8 cellular contexts compared by ENCODE assay signal in the genomic region with DNA sequence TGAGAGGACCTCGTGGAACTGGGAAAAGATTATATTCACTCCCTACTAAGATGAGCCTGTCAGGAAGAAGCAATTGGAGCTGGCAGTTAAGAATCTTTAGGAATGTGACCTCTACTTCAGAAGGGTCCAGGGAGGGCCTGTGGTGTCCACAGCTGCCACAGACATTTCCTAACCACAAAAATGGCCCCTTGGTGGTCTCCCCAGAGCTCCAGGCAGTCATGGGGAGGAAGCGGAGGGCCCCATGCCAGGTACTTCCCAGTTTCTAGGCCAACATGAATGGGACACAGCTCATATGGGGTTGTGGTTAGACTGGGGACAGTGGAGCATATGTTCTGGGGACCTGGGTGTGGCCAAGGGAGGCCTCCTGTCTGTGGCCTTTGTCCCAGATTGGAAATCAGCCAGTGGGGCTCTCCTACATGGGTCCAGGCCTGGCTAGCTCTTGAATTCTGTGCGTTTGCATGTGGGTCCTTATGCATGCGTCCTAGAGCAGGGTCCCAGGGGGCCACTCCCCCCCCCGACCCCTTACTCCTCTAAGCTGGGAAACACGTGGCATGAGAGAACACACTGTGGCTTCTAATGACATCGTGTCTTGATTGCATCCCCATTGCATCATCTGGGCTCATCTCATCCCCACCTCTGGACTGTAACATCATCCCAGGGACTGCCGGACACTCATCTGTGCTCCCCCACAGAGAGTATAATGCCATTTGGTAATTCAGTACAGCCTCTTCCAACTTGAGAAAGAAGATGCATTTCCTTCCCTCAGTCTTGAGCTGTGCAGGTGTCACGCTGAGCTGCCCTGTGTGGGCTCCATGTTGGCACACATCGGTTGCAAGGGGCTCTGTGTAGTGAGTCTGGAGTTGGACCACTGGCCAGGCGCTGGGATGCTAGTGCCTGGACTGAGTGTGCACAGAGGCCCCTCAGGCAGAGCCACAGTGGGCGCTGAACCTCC. TPM values are rescaled to one million over a fixed set of nuclear protein-coding genes. Genes with fewer than 3 reads are reported as not detected.
DNase-seq lines count a peak whose midpoint lies in the region; ATAC-seq and TF ChIP-seq lines count a peak whose summit lies in the region.

No MANE protein-coding gene starts in this region.

- peaks cover 7% of the 10 kb centered on the region for H3K36me3 Mint-ChIP-seq in chondrocyte (ENCODE audit: low read depth)

- H3K27me3 Mint-ChIP-seq in chondrocyte (ENCODE audit: low read depth): no peaks in the 10 kb centered on the region

- peak overlapping the region; percentile 98 for H3K27ac Mint-ChIP-seq in chondrocyte (ENCODE audit: unreplicated experiment)

- H3K9me3 Mint-ChIP-seq in chondrocyte (ENCODE audit: low read depth): no peaks in the 10 kb centered on the region

- peaks cover 59% of the 10 kb centered on the region for H3K4me1 Mint-ChIP-seq in chondrocyte (ENCODE audit: low read depth)

- DNase-seq in NCI-H460 (ENCODE audit: extremely low read depth, low read depth): peak; percentile 74
- peak; percentile 58 for DNase-seq in chondrocyte (ENCODE audit: low spot score)
- peak; percentile 50 for DNase-seq in sciatic nerve (ENCODE audit: low spot score)
- DNase-seq in effector CD4-positive, alpha-beta T cell: no peak
- no peak for DNase-seq in NCI-H82 (lab: John Stamatoyannopoulos, UW)

- intact Hi-C loops in sciatic nerve (cut with DNase I): no loop called here

- ATAC-seq in GM19023 (IDR thresholded peaks at IDR 0.05; ENCODE audit: unreplicated experiment) (peak; percentile 27), sciatic nerve (no peak), HG02885 (IDR thresholded peaks at IDR 0.05; ENCODE audit: poor library complexity, unreplicated experiment) (no peak), GM21390 (IDR thresholded peaks at IDR 0.05; ENCODE audit: unreplicated experiment) (no peak)

- no peak overlapping the region for H3K4me3 Mint-ChIP-seq in chondrocyte (ENCODE audit: unreplicated experiment)

- TF ChIP-seq CTCF in chondrocyte (IDR thresholded peaks at IDR 0.05): no peak

RNA-seq across cellular contexts. Expression of gene IRF1, which starts 31.3 kb away (rescaled TPM):
- total RNA-seq in NCI-H460 (2014; rRNA removed; shearing (Covaris generic)): 11.7 and 12.1 TPM in 2 replicates
- 4.5 and 5.6 TPM in 2 replicates for polyA plus RNA-seq in NCI-H460 (2014; cell fraction: nucleus; rRNA removed)
- total RNA-seq in chondrocyte (10.8 to 17.8 TPM (median 16.3 TPM) in 3 replicates), sciatic nerve (52.2 TPM)

Comparison
In these comparisons a context has a peak if more than half of its experiments do, and no peak if none do; other contexts are left out.
1. DNase-seq: peak in NCI-H460 (single experiment), chondrocyte (single experiment) and sciatic nerve (single experiment); none in effector CD4-positive, alpha-beta T cell (single experiment) and NCI-H82 (single experiment).